In genomic region chr7:97025983-97026704, GRCh38 we compare ENCODE assay signal across 1 cellular context.
TF ChIP-seq lines count a peak whose summit lies in the region.

No MANE protein-coding gene starts in this region.

TF ChIP-seq in GM23338, 12 proteins besides CTCF, POLR2A, EP300 and RAD21 (continued from another document):
- TF ChIP-seq ZNF462 (CRISPR knock-in tag; IDR thresholded peaks at IDR 0.05) (no peak), JUNB (IDR thresholded peaks at IDR 0.05; ENCODE audit: unreplicated experiment) (no peak)
